In the genomic region with DNA sequence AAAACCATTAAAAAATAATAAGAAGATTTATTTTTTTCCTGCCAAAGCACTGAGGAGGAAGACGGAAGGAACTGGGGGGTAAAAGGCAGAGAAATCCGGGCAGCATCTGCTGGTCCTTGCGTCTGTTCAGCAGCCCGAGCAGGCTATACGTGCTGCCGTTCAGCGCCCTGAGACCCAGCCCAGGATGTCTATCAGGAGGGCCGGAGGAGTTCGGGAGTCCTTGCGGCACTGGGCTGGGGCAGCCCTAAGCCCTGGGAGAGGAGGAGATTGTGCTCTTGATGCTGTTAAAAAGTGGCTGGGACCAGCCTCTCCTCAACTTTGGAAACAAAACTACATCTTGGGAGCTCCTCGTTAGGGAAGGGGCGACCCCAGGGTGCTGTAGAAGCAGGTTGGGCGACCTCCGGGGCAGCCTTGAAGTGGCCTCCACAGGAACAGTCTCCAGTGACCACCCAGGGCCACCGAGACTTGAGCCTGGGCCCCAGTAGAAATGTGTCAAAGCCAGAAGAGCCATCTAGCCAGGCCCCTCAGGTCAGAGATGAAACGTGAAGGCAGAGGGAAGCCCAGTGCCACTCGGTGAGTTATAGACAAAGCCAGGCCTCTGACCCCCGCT, we compare ENCODE assay signal across 9 cellular contexts. TPM values are rescaled to one million over a fixed set of nuclear protein-coding genes. Genes with fewer than 3 reads are reported as not detected.
DNase-seq lines count a peak whose midpoint lies in the region; ATAC-seq, FAIRE-seq and TF ChIP-seq lines count a peak whose summit lies in the region.
"Had no signal": no experiment of that assay in that cellular context is flagged by ENCODE, and none has a peak within 500 bp of the region (broad histone marks: within the 10 kb centered on the region; RNA-seq: fewer than 3 reads in every experiment).

No MANE protein-coding gene starts in this region.

- H3K4me3 ChIP-seq in GM12865 (ENCODE audit: low read depth, low read length), result peak overlapping the region; percentile 84
- no peak overlapping the region for H3K4me3 ChIP-seq in right atrium auricular region
- no peak overlapping the region for H3K4me3 ChIP-seq in small intestine (ENCODE audit: low read depth in 1 of 2, low read length in 2 of 2)

- H3K4me3 Mint-ChIP-seq in activated B cell treated with CpG ODN at 0.5 μM for 24 hours, result peak overlapping the region; percentile 64

- peaks cover 56% of the 10 kb centered on the region for H3K4me1 Mint-ChIP-seq in activated B cell treated with CpG ODN at 0.5 μM for 24 hours

- POLR2A ChIA-PET in activated B cell treated with CpG ODN at 0.5 μM for 24 hours (lab: Charles Lee), result interaction anchor here (0.5 to 2.2 kb wide), 7 partner anchors 18 to 353 kb away, joined by 3 to 11 read pairs (median 5); a partner anchor contains a TSS

- H3K9me3 Mint-ChIP-seq in activated B cell treated with CpG ODN at 0.5 μM for 24 hours, result no peaks in the 10 kb centered on the region

- H3K4me1 ChIP-seq in right atrium auricular region (peaks cover 0 to 46% of the 10 kb centered on the region in 2 donors), small intestine (ENCODE audit: control insufficient read depth in 2 of 2, insufficient read depth in 1 of 2, low read depth in 1 of 2, low read length in 1 of 2) (no peaks in the 10 kb centered on the region)

- no peaks in the 10 kb centered on the region for H3K27me3 ChIP-seq in right atrium auricular region
- H3K27me3 ChIP-seq in small intestine (ENCODE audit: control insufficient read depth in 2 of 2, insufficient read depth in 2 of 2, low read length in 2 of 2), result no peaks in the 10 kb centered on the region

- H3K27ac ChIP-seq in right atrium auricular region (peak overlapping the region; percentile 78), small intestine (ENCODE audit: low read depth in 1 of 2, low read length in 1 of 2) (peak overlapping the region; percentile 24 to 89)

- H3K36me3 Mint-ChIP-seq in activated B cell treated with CpG ODN at 0.5 μM for 24 hours (ENCODE audit: low read depth), result no peaks in the 10 kb centered on the region

- DNase-seq in GM12865 (ENCODE audit: low read depth) (no peak), activated B cell treated with CpG ODN at 0.5 μM for 24 hours (no peak), right atrium auricular region (ENCODE audit: low spot score) (no peak), small intestine (no peak), DMS 273 treated with DMSO at 0.1 percent for 48 hours (lab: John Stamatoyannopoulos, UW) (no peak), NCI-H774 (lab: John Stamatoyannopoulos, UW) (no peak), cerebellar cortex (ENCODE audit: low spot score) (no peak)
- DNase-seq: kidney glomerular epithelial cell had no signal

- no peaks in the 10 kb centered on the region for H3K9me3 ChIP-seq in right atrium auricular region
- no peaks in the 10 kb centered on the region for H3K9me3 ChIP-seq in small intestine (ENCODE audit: control insufficient read depth, low read depth)

- ATAC-seq in activated B cell treated with CpG ODN at 0.5 μM for 24 hours (ENCODE audit: low read depth) (no peak), HG03460 (IDR thresholded peaks at IDR 0.05; ENCODE audit: unreplicated experiment) (no peak)

- intact Hi-C loops in activated B cell treated with CpG ODN at 0.5 μM for 24 hours (cut with micrococcal nuclease), result loop anchor here (1.0 to 10.0 kb wide), 6 partner anchors 18 to 539 kb away; a partner anchor contains a TSS

- no peak for TF ChIP-seq CTCF in GM12865 (IDR thresholded peaks at IDR 0.05; ENCODE audit: insufficient read depth, low read depth, low read length, missing control alignments)
- no peak for TF ChIP-seq CTCF in activated B cell treated with CpG ODN at 0.5 μM for 24 hours (IDR thresholded peaks at IDR 0.05)
- no peak for TF ChIP-seq CTCF in right atrium auricular region (IDR thresholded peaks at IDR 0.05)

- no peaks in the 10 kb centered on the region for H3K36me3 ChIP-seq in right atrium auricular region
- H3K36me3 ChIP-seq in small intestine (ENCODE audit: control insufficient read depth in 2 of 2, insufficient read depth in 2 of 2, low read length in 2 of 2), result no peaks in the 10 kb centered on the region

- peak overlapping the region; percentile 84 for H3K27ac Mint-ChIP-seq in activated B cell treated with CpG ODN at 0.5 μM for 24 hours

- CTCF ChIA-PET in activated B cell treated with CpG ODN at 0.5 μM for 24 hours (lab: Charles Lee), result interaction anchor here (0.9 to 3.1 kb wide), 3 partner anchors 35 to 147 kb away, joined by 4 to 15 read pairs (median 8); no protein-coding TSS in a partner anchor

- 85 to 92% (median 89%) methylated on average over 18 of the region's 18 CpGs for WGBS in small intestine, 3 donors

- FAIRE-seq in small intestine (lab: Jason Lieb, UNC), result no peak

- H3K27me3 Mint-ChIP-seq in activated B cell treated with CpG ODN at 0.5 μM for 24 hours, result no peaks in the 10 kb centered on the region

RNA-seq across cellular contexts. Expression of a gene that starts 14.3 kb away (rescaled TPM):
- total RNA-seq in activated B cell treated with CpG ODN at 0.5 μM for 24 hours, result not detected in 2 replicates
- total RNA-seq in right atrium auricular region, result 1 to 10 TPM; 3.3 to 7.0 TPM
- 10 to 100 TPM in 1 of 3 donors, 1 to 10 TPM in 2; 1.6 to 14.0 (median 3.2) TPM for polyA plus RNA-seq in small intestine

RNA-seq across cellular contexts. Expression of a gene that starts 18.0 kb away (rescaled TPM):
- total RNA-seq in activated B cell treated with CpG ODN at 0.5 μM for 24 hours (5.2 and 7.0 TPM in 2 replicates), right atrium auricular region (10 to 100 TPM in 1 of 2 donors, 1 to 10 TPM in 1; 7.6 to 10.3 TPM)
- 1 to 10 TPM; 1.8 to 3.5 (median 3.4) TPM for polyA plus RNA-seq in small intestine

RNA-seq across cellular contexts. Expression of a gene that starts 59.3 kb away (rescaled TPM):
- total RNA-seq in activated B cell treated with CpG ODN at 0.5 μM for 24 hours (73.1 and 90.4 TPM in 2 replicates), right atrium auricular region (100 to 1,000 TPM in 1 of 2 donors, 10 to 100 TPM in 1; 71.1 to 105 TPM)
- polyA plus RNA-seq in small intestine, result 100 to 1,000 TPM in 2 of 3 donors, 10 to 100 TPM in 1; 95.2 to 110 (median 101) TPM
